24 cellular contexts compared by ENCODE assay signal in the genomic region with DNA sequence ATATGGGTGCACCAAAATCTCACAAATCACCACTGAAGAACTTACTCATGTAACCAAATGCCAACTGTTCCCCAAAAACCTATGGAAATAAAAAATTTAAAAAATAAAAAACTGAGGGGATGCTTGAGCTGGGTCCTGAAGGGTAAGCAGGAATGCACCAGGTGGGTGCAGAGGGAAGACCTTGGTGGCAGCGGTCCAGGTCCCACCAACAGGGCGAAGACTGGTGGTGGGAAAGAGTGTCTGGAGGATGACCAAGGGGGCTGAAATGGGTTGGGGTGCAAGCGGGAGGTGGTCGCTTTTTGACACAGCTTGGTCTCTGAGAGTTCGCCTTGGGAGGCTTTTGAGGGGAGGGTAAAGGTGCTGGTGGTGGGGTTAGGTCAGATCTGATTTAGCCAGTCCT.
"Had no signal": no experiment of that assay in that cellular context is flagged by ENCODE, and none has a peak within 500 bp of the region (broad histone marks: within the 10 kb centered on the region; RNA-seq: fewer than 3 reads in every experiment).

No MANE protein-coding gene starts in this region.

- DNase-seq: dermis blood vessel endothelial cell; effector memory CD8-positive, alpha-beta T cell; erythroblast; esophagus squamous epithelium; foreskin melanocyte; hypothalamus; naive B cell; sigmoid colon; stimulated activated CD4-positive, alpha-beta T cell treated with anti-CD3 and anti-CD28 coated beads, Interleukin-2, amount 100 ng/mL, for 48 hours; stimulated activated naive B cell treated with anti-CD40 and anti-IgM and Interleukin-4, amounts not matched to agents 10 μg/mL and 1 μg/mL and 100 μg/mL, for 72 hours had no signal

- H3K27ac Mint-ChIP-seq: memory B cell; mesothelial cell of epicardium; natural killer cell treated with Interleukin-12 subunit alpha and Interleukin-12 subunit beta and Interleukin-15 and Interleukin-18, amount 100 ng/mL, for 72 hours; stimulated activated naive B cell treated with anti-CD40 and anti-IgM and Interleukin-4, amounts not matched to agents 10 μg/mL and 1 μg/mL and 100 μg/mL, for 72 hours; stimulated activated naive CD8-positive, alpha-beta T cell treated with anti-CD3 and anti-CD28 coated beads, Interleukin-15, Interleukin-2, amounts not matched to agents 100 ng/mL and 50 ng/mL, for 24 hours had no signal

- H3K9me3 ChIP-seq: esophagus squamous epithelium, mucosa of descending colon, neutrophil, prostate gland, sigmoid colon, thoracic aorta, tibial nerve, vagina had no signal

- H3K4me1 ChIP-seq: parathyroid adenoma, prostate gland had no signal

- H3K4me3 Mint-ChIP-seq: central memory CD8-positive, alpha-beta T cell; effector memory CD8-positive, alpha-beta T cell; memory B cell; mesothelial cell of epicardium; naive B cell; natural killer cell treated with Interleukin-12 subunit alpha and Interleukin-12 subunit beta and Interleukin-15 and Interleukin-18, amount 100 ng/mL, for 72 hours; stimulated activated naive B cell treated with anti-CD40 and anti-IgM and Interleukin-4, amounts not matched to agents 10 μg/mL and 1 μg/mL and 100 μg/mL, for 72 hours; stimulated activated naive CD8-positive, alpha-beta T cell treated with anti-CD3 and anti-CD28 coated beads, Interleukin-15, Interleukin-2, amounts not matched to agents 100 ng/mL and 50 ng/mL, for 24 hours had no signal

- H3K27ac ChIP-seq: coronary artery, esophagus squamous epithelium, neutrophil, parathyroid adenoma, prostate gland, thoracic aorta, tibial nerve, vagina had no signal

- H3K36me3 ChIP-seq: esophagus squamous epithelium, neutrophil, prostate gland, sigmoid colon, thoracic aorta, tibial nerve, vagina had no signal

- H3K36me3 Mint-ChIP-seq: memory B cell; mesothelial cell of epicardium; naive B cell; natural killer cell treated with Interleukin-12 subunit alpha and Interleukin-12 subunit beta and Interleukin-15 and Interleukin-18, amount 100 ng/mL, for 72 hours had no signal

- H3K27me3 ChIP-seq: sigmoid colon, vagina had no signal

- H3K9me3 Mint-ChIP-seq: central memory CD8-positive, alpha-beta T cell; effector memory CD8-positive, alpha-beta T cell; memory B cell; mesothelial cell of epicardium; natural killer cell treated with Interleukin-12 subunit alpha and Interleukin-12 subunit beta and Interleukin-15 and Interleukin-18, amount 100 ng/mL, for 72 hours; stimulated activated naive B cell treated with anti-CD40 and anti-IgM and Interleukin-4, amounts not matched to agents 10 μg/mL and 1 μg/mL and 100 μg/mL, for 72 hours; stimulated activated naive CD8-positive, alpha-beta T cell treated with anti-CD3 and anti-CD28 coated beads, Interleukin-15, Interleukin-2, amounts not matched to agents 100 ng/mL and 50 ng/mL, for 24 hours had no signal

- H3K4me3 ChIP-seq: coronary artery, esophagus squamous epithelium, lung, mucosa of descending colon, prostate gland, sigmoid colon, thoracic aorta, tibial nerve, vagina had no signal
